16 cellular contexts compared by ENCODE assay signal in the genomic region with DNA sequence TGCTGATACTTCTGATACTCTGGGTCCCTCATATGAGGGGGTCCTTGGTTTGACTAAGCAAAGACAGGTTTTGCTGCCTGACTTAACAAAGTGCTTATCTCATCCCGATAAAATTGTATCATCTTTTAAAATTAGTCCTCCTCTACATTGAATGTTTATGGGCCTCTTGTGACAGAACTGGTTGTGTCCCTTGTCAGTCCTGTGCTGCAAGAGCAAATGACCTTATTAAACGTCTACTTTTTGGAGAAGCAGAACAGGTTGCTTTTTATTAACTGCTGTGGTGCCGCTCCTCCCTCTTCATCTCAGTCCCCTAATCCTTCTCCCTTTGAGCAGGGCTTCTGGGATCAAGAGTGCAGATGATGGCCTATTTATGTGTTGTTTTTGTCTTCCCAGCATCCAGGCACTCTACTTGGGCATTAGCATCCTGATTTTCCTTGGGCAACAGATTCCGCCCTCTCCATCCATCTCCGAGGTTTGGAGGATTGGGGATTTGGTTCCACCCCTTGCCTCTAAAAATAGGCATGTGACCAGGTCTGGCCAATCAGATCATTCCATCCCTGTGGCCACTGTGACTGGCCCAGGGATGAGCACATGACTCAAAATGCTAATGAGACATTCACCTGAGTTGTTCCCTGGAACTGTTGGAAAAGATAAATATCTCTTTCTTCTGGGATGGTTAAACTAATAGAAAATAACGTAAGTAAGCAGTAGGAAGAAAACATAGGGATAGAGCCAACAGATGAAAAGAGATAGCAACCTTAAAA. TPM values are rescaled to one million over a fixed set of nuclear protein-coding genes. Genes with fewer than 3 reads are reported as not detected.
DNase-seq lines count a peak whose midpoint lies in the region; ATAC-seq, FAIRE-seq and TF ChIP-seq lines count a peak whose summit lies in the region.
"Had no signal": no experiment of that assay in that cellular context is flagged by ENCODE, and none has a peak within 500 bp of the region (broad histone marks: within the 10 kb centered on the region; RNA-seq: fewer than 3 reads in every experiment).

No MANE protein-coding gene starts in this region.

- FAIRE-seq in H1 (lab: Jason Lieb, UNC) (no peak), HTR-8/SVneo (lab: Jason Lieb, UNC) (no peak)

- no peak for TF ChIP-seq RAD21 in H1 (IDR thresholded peaks at IDR 0.05 in 1 of 2, conservative IDR thresholded peaks at IDR 0.05 in 1 of 2; ENCODE audit: low read depth in 2 of 2, low read length in 2 of 2)

- no peaks in the 10 kb centered on the region for H3K9me3 Mint-ChIP-seq in activated T-cell treated with anti-CD3 and anti-CD28 coated beads, Interleukin-2, amount 50 U/mL, for 24 hours
- no peaks in the 10 kb centered on the region for H3K9me3 Mint-ChIP-seq in activated T-cell treated with anti-CD3 and anti-CD28 coated beads, Interleukin-2, amount 50 U/mL, for 4 hours
- peaks cover 4% of the 10 kb centered on the region for H3K9me3 Mint-ChIP-seq in type B pancreatic cell
- H3K9me3 Mint-ChIP-seq: activated CD4-positive, alpha-beta memory T cell treated with anti-CD3 and anti-CD28 coated beads, Interleukin-2, amount 10 ng/mL, durations not matched to agents 7 days and 5 days; central memory CD8-positive, alpha-beta T cell had no signal

- peaks cover 30% of the 10 kb centered on the region for H3K4me1 Mint-ChIP-seq in activated T-cell treated with anti-CD3 and anti-CD28 coated beads, Interleukin-2, amount 50 U/mL, for 24 hours (ENCODE audit: low read depth)
- H3K4me1 Mint-ChIP-seq in activated T-cell treated with anti-CD3 and anti-CD28 coated beads, Interleukin-2, amount 50 U/mL, for 4 hours (ENCODE audit: low read depth), result peaks cover 28% of the 10 kb centered on the region
- peaks cover 35% of the 10 kb centered on the region for H3K4me1 Mint-ChIP-seq in type B pancreatic cell (ENCODE audit: unreplicated experiment)

- H3K14ac ChIP-seq in H1 (ENCODE audit: insufficient read length), result no peak overlapping the region

- H3K79me1 ChIP-seq in H1 (ENCODE audit: low read depth, low read length), result peaks cover 2% of the 10 kb centered on the region; the same call in 1 of the 2 replicates

- H3K36me3 Mint-ChIP-seq in activated T-cell treated with anti-CD3 and anti-CD28 coated beads, Interleukin-2, amount 50 U/mL, for 24 hours (ENCODE audit: low read depth), result peaks cover 22% of the 10 kb centered on the region
- H3K36me3 Mint-ChIP-seq in activated T-cell treated with anti-CD3 and anti-CD28 coated beads, Interleukin-2, amount 50 U/mL, for 4 hours (ENCODE audit: insufficient read depth), result peaks cover 10% of the 10 kb centered on the region
- H3K36me3 Mint-ChIP-seq in type B pancreatic cell, result peaks cover 11% of the 10 kb centered on the region

- no peak overlapping the region for H3K4me3 ChIP-seq in H1 (ENCODE audit: extremely low read depth in 1 of 4, insufficient read depth in 2 of 4, low read depth in 3 of 4, low read length in 4 of 4)
- H3K4me3 ChIP-seq: lower lobe of right lung, psoas muscle had no signal

- peak; percentile 16 for DNase-seq in activated T-cell treated with anti-CD3 and anti-CD28 coated beads, Interleukin-2, amount 50 U/mL, for 24 hours
- DNase-seq in activated T-cell treated with anti-CD3 and anti-CD28 coated beads, Interleukin-2, amount 50 U/mL, for 4 hours, result no peak
- DNase-seq in NCI-H2171 treated with DMSO at 0.1 percent for 48 hours (lab: John Stamatoyannopoulos, UW), result peak; percentile 23
- no peak for DNase-seq in H1 (ENCODE audit: low read depth in 1 of 2, low spot score in 2 of 2)
- DNase-seq in type B pancreatic cell (ENCODE audit: extremely low spot score, unreplicated experiment), result no peak
- no peak for DNase-seq in NOMO-1 (lab: John Stamatoyannopoulos, UW; ENCODE audit: unreplicated experiment in 2 of 2)
- no peak for DNase-seq in DMS 273 (lab: John Stamatoyannopoulos, UW; ENCODE audit: unreplicated experiment)
- no peak for DNase-seq in HTR-8/SVneo (ENCODE audit: insufficient read length, low spot score)
- DNase-seq: activated CD4-positive, alpha-beta memory T cell treated with anti-CD3 and anti-CD28 coated beads, Interleukin-2, amount 10 ng/mL, durations not matched to agents 7 days and 5 days; EL; hippocampal formation; lower lobe of right lung; NK-92 treated with Interleukin-12 subunit alpha and Interleukin-12 subunit beta, amount 100 ng/mL, for 24 hours; psoas muscle; T-helper 2 cell had no signal

- H4K20me1 ChIP-seq in H1 (replicated peaks in 1 of 2; ENCODE audit: control insufficient read depth in 1 of 2, insufficient read depth in 2 of 2, low read length in 2 of 2), result peaks cover 0 to 2% of the 10 kb centered on the region in 2 experiments

- H3K36me3 ChIP-seq in H1 (ENCODE audit: control insufficient read depth in 2 of 4, insufficient read depth in 4 of 4, low read length in 3 of 4), result peaks cover 2 to 11% (median 7%) of the 10 kb centered on the region in 4 experiments; a peak in 4 of 8 replicates

- H3K9me3 ChIP-seq in H1 (ENCODE audit: insufficient read depth in 2 of 2, low read depth in 1 of 2, low read length in 1 of 2), result no peaks in the 10 kb centered on the region
- H3K9me3 ChIP-seq: lower lobe of right lung, psoas muscle had no signal

- POLR2A ChIA-PET in H1 (lab: Charles Lee; ENCODE audit: partially characterized antibody), result interaction anchor here (1.1 kb wide), 2 partner anchors 24 to 283 kb away, joined by 3 read pairs; no protein-coding TSS in a partner anchor

- H2BK15ac ChIP-seq in H1 (ENCODE audit: low read length), result 0 out of 2 replicates have a peak overlapping the region, but pooled peaks have one; percentile 5

- no peak overlapping the region for H3K27ac ChIP-seq in H1 (ENCODE audit: low read depth, low read length)
- H3K27ac ChIP-seq: lower lobe of right lung, psoas muscle had no signal

- H2BK12ac ChIP-seq in H1 (ENCODE audit: low read depth, low read length), result no peak overlapping the region

- peak overlapping the region; percentile 28; the same call in 1 of the 2 replicates for H2BK5ac ChIP-seq in H1 (ENCODE audit: low read depth, low read length)

- peaks cover 2 to 9% (median 6%) of the 10 kb centered on the region in 4 experiments; a peak in 5 of 7 replicates for H3K4me1 ChIP-seq in H1 (replicated peaks in 1 of 4; ENCODE audit: control insufficient read depth in 3 of 4, insufficient read depth in 4 of 4, low read length in 3 of 4)

- H3K27me3 Mint-ChIP-seq in activated T-cell treated with anti-CD3 and anti-CD28 coated beads, Interleukin-2, amount 50 U/mL, for 24 hours, result no peaks in the 10 kb centered on the region
- H3K27me3 Mint-ChIP-seq in activated T-cell treated with anti-CD3 and anti-CD28 coated beads, Interleukin-2, amount 50 U/mL, for 4 hours (ENCODE audit: low read depth), result no peaks in the 10 kb centered on the region
- H3K27me3 Mint-ChIP-seq in type B pancreatic cell, result no peaks in the 10 kb centered on the region
- H3K27me3 Mint-ChIP-seq: activated CD4-positive, alpha-beta memory T cell treated with anti-CD3 and anti-CD28 coated beads, Interleukin-2, amount 10 ng/mL, durations not matched to agents 7 days and 5 days; central memory CD8-positive, alpha-beta T cell had no signal

- H4K91ac ChIP-seq in H1 (replicated peaks; ENCODE audit: insufficient read length, low read length), result no peak overlapping the region

- ATAC-seq in activated T-cell treated with anti-CD3 and anti-CD28 coated beads, Interleukin-2, amount 50 U/mL, for 4 hours, result no peak
- ATAC-seq: lower lobe of right lung, psoas muscle had no signal

- TF ChIP-seq CTCF in H1 (IDR thresholded peaks at IDR 0.05; ENCODE audit: control extremely low read depth in 1 of 3, insufficient read depth in 1 of 3, low read depth in 1 of 3, low read length in 3 of 3) (no peak), type B pancreatic cell (conservative IDR thresholded peaks at IDR 0.05) (no peak)

- 0 out of 2 replicates have a peak, but pooled peaks cover 7% of the 10 kb centered on the region for H3K23me2 ChIP-seq in H1 (ENCODE audit: low read depth, low read length)

- no peak overlapping the region for H2AFZ ChIP-seq in H1 (ENCODE audit: low read length)

- no peak overlapping the region for H3K27ac Mint-ChIP-seq in activated T-cell treated with anti-CD3 and anti-CD28 coated beads, Interleukin-2, amount 50 U/mL, for 24 hours
- peak overlapping the region; percentile 89 for H3K27ac Mint-ChIP-seq in type B pancreatic cell
- H3K27ac Mint-ChIP-seq: activated CD4-positive, alpha-beta memory T cell treated with anti-CD3 and anti-CD28 coated beads, Interleukin-2, amount 10 ng/mL, durations not matched to agents 7 days and 5 days had no signal

- H3K4me2 ChIP-seq in H1 (ENCODE audit: insufficient read depth in 1 of 2, low read depth in 2 of 2, low read length in 2 of 2), result no peak overlapping the region

- H4K5ac ChIP-seq in H1 (ENCODE audit: insufficient read length, low read depth, low read length), result no peak overlapping the region

- H2AK5ac ChIP-seq in H1 (ENCODE audit: low read depth, low read length), result peak overlapping the region; percentile 59; the same call in 1 of the 2 replicates

- no peak overlapping the region for H3K23ac ChIP-seq in H1 (ENCODE audit: insufficient read length)

- H3K4me3 Mint-ChIP-seq in activated T-cell treated with anti-CD3 and anti-CD28 coated beads, Interleukin-2, amount 50 U/mL, for 24 hours, result no peak overlapping the region
- H3K4me3 Mint-ChIP-seq in activated T-cell treated with anti-CD3 and anti-CD28 coated beads, Interleukin-2, amount 50 U/mL, for 4 hours, result no peak overlapping the region
- peak overlapping the region; percentile 85 for H3K4me3 Mint-ChIP-seq in type B pancreatic cell

- no peak overlapping the region for H2BK120ac ChIP-seq in H1 (replicated peaks; ENCODE audit: low read depth, low read length)

- 89% methylated on average over 6 of the region's 6 CpGs; no CpG with 5 or more reads in 1 of the 2 experiments for WGBS in H1 (ENCODE audit: extremely low coverage in 1 of 2, insufficient coverage in 1 of 2, insufficient read length in 1 of 2, insufficient replicate concordance in 2 of 2, low coverage in 1 of 2, low lambda C conversion rate in 2 of 2, missing lambda C conversion rate in 1 of 2), 2 experiments

- no peak overlapping the region for H3K56ac ChIP-seq in H1 (replicated peaks; ENCODE audit: insufficient read length, low read depth, low read length)

- no peak overlapping the region for H4K8ac ChIP-seq in H1 (ENCODE audit: extremely low read depth, insufficient read depth, low read length)

- H2BK20ac ChIP-seq in H1 (ENCODE audit: low read length), result no peak overlapping the region

- no peaks in the 10 kb centered on the region for H3K27me3 ChIP-seq in H1 (replicated peaks in 1 of 4; ENCODE audit: control insufficient read depth in 3 of 4, extremely low read depth in 1 of 4, insufficient read depth in 3 of 4, low read length in 3 of 4)

- H3K4ac ChIP-seq in H1 (replicated peaks; ENCODE audit: insufficient read length, low read depth, low read length), result no peak overlapping the region

- H3K9ac ChIP-seq in H1 (replicated peaks in 1 of 4; ENCODE audit: extremely low read depth in 1 of 4, low read depth in 3 of 4, low read length in 3 of 4), result no peak overlapping the region

- no peak overlapping the region for H3K18ac ChIP-seq in H1 (ENCODE audit: extremely low read depth, low read length)

- CTCF ChIA-PET in H1 (lab: Charles Lee; ENCODE audit: partially characterized antibody), result interaction anchor here (0.5 kb wide), 1 partner anchor 16 kb away, joined by 3 read pairs; no protein-coding TSS in a partner anchor

- no peak for TF ChIP-seq POLR2A in H1 (IDR thresholded peaks at IDR 0.05; ENCODE audit: control extremely low read depth in 1 of 2, low read depth in 2 of 2, low read length in 2 of 2)

- no peak for TF ChIP-seq EP300 in H1 (IDR thresholded peaks at IDR 0.05; ENCODE audit: borderline replicate concordance in 1 of 2, low read depth in 2 of 2, low read length in 2 of 2)

- peaks cover 0 to 20% of the 10 kb centered on the region in 2 experiments; a peak in 3 of 4 replicates for H3K79me2 ChIP-seq in H1 (ENCODE audit: control insufficient read depth in 1 of 2, insufficient read depth in 2 of 2, low read length in 2 of 2)

RNA-seq across cellular contexts. Expression of a gene that starts 2.9 kb away (rescaled TPM):
- 10 to 100 TPM; 88.1 to 92.9 (median 90.2) TPM for total RNA-seq in activated T-cell treated with anti-CD3 and anti-CD28 coated beads, Interleukin-2, amount 50 U/mL, for 4 hours
- 78.1 and 84.0 TPM in 2 replicates for total RNA-seq in H1 (2021; fragmentation: NEBNext Ultra II Directional; extraction: Animal tissue kit (Norgen Biotek cat#: 25700))
- polyA plus RNA-seq in H1 (2011; rRNA removed), result 26.9 and 29.5 TPM in 2 replicates
- 41.8 TPM for polyA plus RNA-seq in H1 (2011; cell fraction: cytosol; rRNA removed)
- polyA plus RNA-seq in H1 (2011; cell fraction: nucleus; rRNA removed), result 14.9 TPM
- polyA plus RNA-seq in H1 (2012, experiment 1 of 2), result 32.7 to 70.1 TPM (median 36.1 TPM) in 4 replicates
- 9.9 TPM for polyA plus RNA-seq in H1 (2012, experiment 2 of 2)
- 55.9 TPM for polyA plus RNA-seq in H1 (2013, experiment 1 of 2)
- 54.2 TPM for polyA plus RNA-seq in H1 (2013, experiment 2 of 2)
- polyA minus RNA-seq in H1 (2011; rRNA and poly(A)+ RNA removed), result 12.1 and 12.2 TPM in 2 replicates
- polyA minus RNA-seq in H1 (2011; cell fraction: cytosol; rRNA and poly(A)+ RNA removed), result 17.8 TPM
- polyA minus RNA-seq in H1 (2011; cell fraction: nucleus; rRNA and poly(A)+ RNA removed), result 28.7 TPM
- total RNA-seq in type B pancreatic cell (ENCODE audit: low replicate concordance), result 63.2 and 75.2 TPM in 2 replicates

RNA-seq across cellular contexts. Expression of a gene that starts 19.1 kb away (rescaled TPM):
- under 1 TPM; 0.24 to 0.61 (median 0.40) TPM for total RNA-seq in activated T-cell treated with anti-CD3 and anti-CD28 coated beads, Interleukin-2, amount 50 U/mL, for 4 hours
- not detected in 2 replicates for total RNA-seq in H1 (2021; fragmentation: NEBNext Ultra II Directional; extraction: Animal tissue kit (Norgen Biotek cat#: 25700))
- polyA plus RNA-seq in H1 (2011; rRNA removed), result 0.02 TPM in 1 of 2 replicates, not detected in the other
- polyA plus RNA-seq in H1 (2011; cell fraction: cytosol; rRNA removed), result 0.04 TPM
- 0.04 TPM for polyA plus RNA-seq in H1 (2011; cell fraction: nucleus; rRNA removed)
- not detected in 4 replicates for polyA plus RNA-seq in H1 (2012, experiment 1 of 2)
- 0.04 TPM for polyA plus RNA-seq in H1 (2012, experiment 2 of 2)
- 0.04 TPM for polyA plus RNA-seq in H1 (2013, experiment 1 of 2)
- 0.09 TPM for polyA plus RNA-seq in H1 (2013, experiment 2 of 2)
- polyA minus RNA-seq in H1 (2011; rRNA and poly(A)+ RNA removed), result 0.05 TPM in 1 of 2 replicates, not detected in the other
- not detected for polyA minus RNA-seq in H1 (2011; cell fraction: cytosol; rRNA and poly(A)+ RNA removed)
- polyA minus RNA-seq in H1 (2011; cell fraction: nucleus; rRNA and poly(A)+ RNA removed), result not detected
- 5.0 and 7.4 TPM in 2 replicates for total RNA-seq in type B pancreatic cell (ENCODE audit: low replicate concordance)

RNA-seq across cellular contexts. Expression of a gene that starts 24.6 kb away (rescaled TPM):
- 1 to 10 TPM in 1 of 3 donors, under 1 TPM in 2; 0.40 to 1.3 (median 0.43) TPM for total RNA-seq in activated T-cell treated with anti-CD3 and anti-CD28 coated beads, Interleukin-2, amount 50 U/mL, for 4 hours
- total RNA-seq in H1 (2021; fragmentation: NEBNext Ultra II Directional; extraction: Animal tissue kit (Norgen Biotek cat#: 25700)), result 0.21 and 0.41 TPM in 2 replicates
- 0.05 TPM in 2 replicates for polyA plus RNA-seq in H1 (2011; rRNA removed)
- polyA plus RNA-seq in H1 (2011; cell fraction: cytosol; rRNA removed), result 0.12 TPM
- polyA plus RNA-seq in H1 (2011; cell fraction: nucleus; rRNA removed), result 0.10 TPM
- polyA plus RNA-seq in H1 (2012, experiment 1 of 2), result 0.14 to 0.15 TPM (median 0.15 TPM) in 3 of 4 replicates, not detected in the other
- polyA plus RNA-seq in H1 (2012, experiment 2 of 2), result not detected
- polyA plus RNA-seq in H1 (2013, experiment 1 of 2), result 0.12 TPM
- polyA plus RNA-seq in H1 (2013, experiment 2 of 2), result 0.17 TPM
- polyA minus RNA-seq in H1 (2011; rRNA and poly(A)+ RNA removed), result 0.37 and 0.44 TPM in 2 replicates
- not detected for polyA minus RNA-seq in H1 (2011; cell fraction: cytosol; rRNA and poly(A)+ RNA removed)
- polyA minus RNA-seq in H1 (2011; cell fraction: nucleus; rRNA and poly(A)+ RNA removed), result 0.80 TPM
- total RNA-seq in type B pancreatic cell (ENCODE audit: low replicate concordance), result 0.57 and 1.0 TPM in 2 replicates

RNA-seq across cellular contexts. Expression of a gene that starts 33.1 kb away (rescaled TPM):
- total RNA-seq in activated T-cell treated with anti-CD3 and anti-CD28 coated beads, Interleukin-2, amount 50 U/mL, for 4 hours, result not detected
- not detected in 2 replicates for total RNA-seq in H1 (2021; fragmentation: NEBNext Ultra II Directional; extraction: Animal tissue kit (Norgen Biotek cat#: 25700))
- not detected in 2 replicates for polyA plus RNA-seq in H1 (2011; rRNA removed)
- polyA plus RNA-seq in H1 (2011; cell fraction: cytosol; rRNA removed), result not detected
- not detected for polyA plus RNA-seq in H1 (2011; cell fraction: nucleus; rRNA removed)
- polyA plus RNA-seq in H1 (2012, experiment 1 of 2), result not detected in 4 replicates
- not detected for polyA plus RNA-seq in H1 (2012, experiment 2 of 2)
- polyA plus RNA-seq in H1 (2013, experiment 1 of 2), result not detected
- 0.02 TPM for polyA plus RNA-seq in H1 (2013, experiment 2 of 2)
- polyA minus RNA-seq in H1 (2011; rRNA and poly(A)+ RNA removed), result not detected in 2 replicates
- polyA minus RNA-seq in H1 (2011; cell fraction: cytosol; rRNA and poly(A)+ RNA removed), result not detected
- polyA minus RNA-seq in H1 (2011; cell fraction: nucleus; rRNA and poly(A)+ RNA removed), result not detected
- total RNA-seq in type B pancreatic cell (ENCODE audit: low replicate concordance), result 0.46 and 2.6 TPM in 2 replicates
- total RNA-seq: activated CD4-positive, alpha-beta memory T cell treated with anti-CD3 and anti-CD28 coated beads, Interleukin-2, amount 10 ng/mL, durations not matched to agents 7 days and 5 days had no signal

RNA-seq across cellular contexts. Expression of a gene that starts 46.6 kb away (rescaled TPM):
- total RNA-seq in activated T-cell treated with anti-CD3 and anti-CD28 coated beads, Interleukin-2, amount 50 U/mL, for 4 hours, result not detected
- not detected in 2 replicates for total RNA-seq in H1 (2021; fragmentation: NEBNext Ultra II Directional; extraction: Animal tissue kit (Norgen Biotek cat#: 25700))
- polyA plus RNA-seq in H1 (2011; rRNA removed), result not detected in 2 replicates
- not detected for polyA plus RNA-seq in H1 (2011; cell fraction: cytosol; rRNA removed)
- not detected for polyA plus RNA-seq in H1 (2011; cell fraction: nucleus; rRNA removed)
- not detected in 4 replicates for polyA plus RNA-seq in H1 (2012, experiment 1 of 2)
- polyA plus RNA-seq in H1 (2012, experiment 2 of 2), result not detected
- polyA plus RNA-seq in H1 (2013, experiment 1 of 2), result not detected
- not detected for polyA plus RNA-seq in H1 (2013, experiment 2 of 2)
- not detected in 2 replicates for polyA minus RNA-seq in H1 (2011; rRNA and poly(A)+ RNA removed)
- polyA minus RNA-seq in H1 (2011; cell fraction: cytosol; rRNA and poly(A)+ RNA removed), result not detected
- not detected for polyA minus RNA-seq in H1 (2011; cell fraction: nucleus; rRNA and poly(A)+ RNA removed)
- total RNA-seq in type B pancreatic cell (ENCODE audit: low replicate concordance), result 21.4 and 93.8 TPM in 2 replicates
- total RNA-seq: activated CD4-positive, alpha-beta memory T cell treated with anti-CD3 and anti-CD28 coated beads, Interleukin-2, amount 10 ng/mL, durations not matched to agents 7 days and 5 days had no signal

Comparison
In these comparisons a context has a peak if more than half of its experiments do, and no peak if none do; other contexts are left out.
1. DNase-seq: peak in activated T-cell treated with anti-CD3 and anti-CD28 coated beads, Interleukin-2, amount 50 U/mL, for 24 hours (single experiment) and NCI-H2171 treated with DMSO at 0.1 percent for 48 hours (single experiment); none in activated T-cell treated with anti-CD3 and anti-CD28 coated beads, Interleukin-2, amount 50 U/mL, for 4 hours (single experiment), H1 (0 of 2), type B pancreatic cell (single experiment), NOMO-1 (0 of 2), DMS 273 (single experiment) and HTR-8/SVneo (single experiment).